16 cellular contexts compared by ENCODE assay signal in the genomic region with DNA sequence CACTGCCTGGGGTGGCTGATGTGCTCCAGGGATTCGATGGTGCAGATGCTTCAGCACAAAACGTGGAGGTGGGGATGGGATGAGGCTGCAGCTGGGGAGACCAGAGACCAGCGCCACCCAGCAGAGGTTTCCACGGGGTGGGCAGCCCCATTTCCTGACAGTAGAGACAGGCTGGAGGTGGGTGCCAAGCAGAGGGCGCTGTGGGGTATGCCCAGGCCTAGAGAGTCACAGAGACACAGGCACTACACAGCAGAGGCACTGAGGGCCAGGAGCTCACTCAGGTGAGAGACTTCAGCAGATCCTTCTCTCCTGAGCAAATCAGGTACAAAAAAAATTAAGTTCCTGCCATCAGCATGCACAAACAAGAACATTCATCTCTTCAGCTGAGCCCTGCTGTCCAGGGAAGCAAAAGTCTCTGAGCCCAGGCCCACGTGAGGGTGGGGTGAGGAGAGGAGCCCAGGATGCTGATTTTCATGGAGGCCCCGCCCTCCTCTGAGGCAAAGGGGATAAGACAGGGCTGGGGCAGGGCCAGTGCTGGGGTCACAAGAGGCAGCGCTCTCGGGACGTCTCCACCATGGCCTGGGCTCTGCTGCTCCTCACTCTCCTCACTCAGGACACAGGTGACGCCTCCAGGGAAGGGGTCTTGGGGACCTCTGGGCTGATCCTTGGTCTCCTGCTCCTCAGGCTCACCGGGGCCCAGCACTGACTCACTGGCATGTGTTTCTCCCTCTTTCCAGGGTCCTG. TPM values are rescaled to one million over a fixed set of nuclear protein-coding genes. Genes with fewer than 3 reads are reported as not detected.
"Had no signal": no experiment of that assay in that cellular context is flagged by ENCODE, and none has a peak within 500 bp of the region (broad histone marks: within the 10 kb centered on the region; RNA-seq: fewer than 3 reads in every experiment).

No MANE protein-coding gene starts in this region.

- H3K4me3 ChIP-seq: colonic mucosa, left ventricle myocardium inferior had no signal

- H3K4me1 ChIP-seq: left ventricle myocardium inferior had no signal

- H3K9me3 ChIP-seq: colonic mucosa, left ventricle myocardium inferior had no signal

- H3K27me3 ChIP-seq: colonic mucosa had no signal

- H3K36me3 ChIP-seq: colonic mucosa, left ventricle myocardium inferior had no signal

- H3K27ac ChIP-seq: colonic mucosa, left ventricle myocardium inferior had no signal

- ATAC-seq: activated CD4-positive, CD25-positive, alpha-beta regulatory T cell treated with anti-CD3 and anti-CD28 coated beads, Interleukin-2, amount 50 U/mL, for 24 hours; activated naive CD4-positive, alpha-beta T cell treated with anti-CD3 and anti-CD28 coated beads, Interleukin-2, amount 50 U/mL, for 72 hours; esophagus mucosa had no signal

- DNase-seq: central memory CD4-positive, alpha-beta T cell; colonic mucosa; left ventricle myocardium inferior; mesenchymal stem cell; nucleus accumbens; retina; stimulated activated CD4-positive, alpha-beta T cell treated with anti-CD3 and anti-CD28 coated beads, Interleukin-2, amount 100 ng/mL, for 48 hours; trophoblast cell had no signal

RNA-seq across cellular contexts. Expression of a gene that starts 53.1 kb away (rescaled TPM):
- total RNA-seq: activated naive CD4-positive, alpha-beta T cell treated with anti-CD3 and anti-CD28 coated beads, Interleukin-2, amount 50 U/mL, for 72 hours; activated T-helper 2 cell treated with anti-CD3 and anti-CD28 coated beads, Interferon-gamma antibody, Interleukin-2, Interleukin-4, amounts not matched to agents 10 μg/mL and 5 μg/mL and 100 μg/mL, durations not matched to agents 14 hours and 24 hours and 36 hours; colonic mucosa; esophagus mucosa; kidney epithelial cell; left ventricle myocardium inferior; natural killer cell treated with Interleukin-12 subunit alpha and Interleukin-12 subunit beta and Interleukin-15 and Interleukin-18, amount 100 ng/mL, for 72 hours; skeletal muscle tissue; subcutaneous adipose tissue had no signal
